Comparison of ENCODE assay signal across 16 cellular contexts in the genomic region with DNA sequence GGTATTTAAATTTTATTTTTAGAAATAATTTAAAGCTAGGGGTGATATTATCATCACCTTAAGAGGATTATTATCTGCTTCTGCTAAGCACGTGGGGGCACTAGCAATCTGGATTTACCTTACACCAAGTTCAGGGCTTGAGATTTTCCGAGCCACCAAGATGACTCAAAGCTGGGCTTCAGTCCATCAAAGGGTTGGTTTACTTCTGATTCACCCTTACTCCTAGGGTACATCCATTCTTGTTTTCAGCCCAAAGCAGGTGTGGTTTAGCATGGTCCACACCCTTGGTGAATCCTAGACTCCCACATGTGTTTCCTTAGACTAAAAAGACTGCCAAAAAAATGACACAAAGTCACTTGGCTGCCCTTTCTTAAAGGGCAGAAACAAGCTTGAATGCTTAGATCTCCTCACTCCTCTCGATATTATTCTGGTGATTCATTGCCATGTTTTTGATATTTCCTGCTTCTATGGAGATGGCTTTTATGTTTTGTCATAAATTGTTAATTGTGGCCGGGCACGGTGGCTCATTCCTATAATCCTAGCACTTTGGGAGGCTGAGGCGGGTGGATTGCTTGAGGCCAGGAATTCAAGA. TPM values are rescaled to one million over a fixed set of nuclear protein-coding genes. Genes with fewer than 3 reads are reported as not detected.
A peak's percentile ranks its signal among the peaks of the same experiment; 100 is the strongest.
DNase-seq lines count a peak whose midpoint lies in the region; ATAC-seq, FAIRE-seq and TF ChIP-seq lines count a peak whose summit lies in the region.
"Had no signal": no experiment of that assay in that cellular context is flagged by ENCODE, and none has a peak within 500 bp of the region (broad histone marks: within the 10 kb centered on the region; RNA-seq: fewer than 3 reads in every experiment).

No MANE protein-coding gene starts in this region.

- ATAC-seq in GM19395 (IDR thresholded peaks at IDR 0.05; ENCODE audit: unreplicated experiment): no peak

- no peaks in the 10 kb centered on the region for H3K27me3 ChIP-seq in kidney epithelial cell (ENCODE audit: control insufficient read depth, insufficient read depth, low read length)

- TF ChIP-seq CTCF in astrocyte of the spinal cord (IDR thresholded peaks at IDR 0.05; ENCODE audit: low read depth, low read length): peak; percentile 8
- no peak for TF ChIP-seq CTCF in kidney epithelial cell (IDR thresholded peaks at IDR 0.05; ENCODE audit: insufficient read depth, low read length, poor library complexity, severe bottlenecking)

- H3K4me3 ChIP-seq in astrocyte of the spinal cord (ENCODE audit: low read depth, low read length): no peak overlapping the region
- no peak overlapping the region for H3K4me3 ChIP-seq in kidney epithelial cell (ENCODE audit: low read depth, low read length)
- H3K4me3 ChIP-seq: HAP-1 had no signal

- FAIRE-seq in HTR-8/SVneo (lab: Jason Lieb, UNC): peak; percentile 80

- in situ Hi-C loops in astrocyte of the spinal cord (cut with HindIII; ENCODE audit: low sequenced_read_pairs): no loop called here

- DNase-seq in AG20443 (ENCODE audit: low spot score) (peak; percentile 87), HTR-8/SVneo (ENCODE audit: insufficient read length, low spot score) (no peak), astrocyte of the spinal cord (ENCODE audit: low read depth, low spot score) (peak; percentile 97), kidney epithelial cell (ENCODE audit: low read depth) (peak; percentile 42), DMS79 (lab: John Stamatoyannopoulos, UW) (no peak), GM19240 (ENCODE audit: insufficient read length, low spot score) (no peak), anterior cingulate cortex (lab: John Stamatoyannopoulos, UW) (no peak)
- DNase-seq: activated T-cell treated with anti-CD3 and anti-CD28 coated beads for 4 hours; CD8-positive, alpha-beta memory T cell; NCI-H2081 treated with DMSO at 0.1 percent for 48 hours; occipital lobe; stimulated activated naive CD4-positive, alpha-beta T cell had no signal

- H3K36me3 ChIP-seq in kidney epithelial cell (ENCODE audit: control insufficient read depth, insufficient read depth, low read length): no peaks in the 10 kb centered on the region
- H3K36me3 ChIP-seq: HAP-1 had no signal

RNA-seq across cellular contexts. Expression of a gene that starts 9.8 kb away (rescaled TPM):
- total RNA-seq in kidney epithelial cell: not detected in 2 replicates
- total RNA-seq: CD8-positive, alpha-beta memory T cell; glomerular endothelial cell; lower leg skin; occipital lobe had no signal

Comparison
In these comparisons a context has a peak if more than half of its experiments do, and no peak if none do; other contexts are left out.
1. DNase-seq: peak in AG20443 (single experiment), astrocyte of the spinal cord (single experiment) and kidney epithelial cell (single experiment); none in HTR-8/SVneo (single experiment), DMS79 (single experiment), GM19240 (single experiment) and anterior cingulate cortex (0 of 58).